ENCODE assay signal across 8 cellular contexts in the genomic region with DNA sequence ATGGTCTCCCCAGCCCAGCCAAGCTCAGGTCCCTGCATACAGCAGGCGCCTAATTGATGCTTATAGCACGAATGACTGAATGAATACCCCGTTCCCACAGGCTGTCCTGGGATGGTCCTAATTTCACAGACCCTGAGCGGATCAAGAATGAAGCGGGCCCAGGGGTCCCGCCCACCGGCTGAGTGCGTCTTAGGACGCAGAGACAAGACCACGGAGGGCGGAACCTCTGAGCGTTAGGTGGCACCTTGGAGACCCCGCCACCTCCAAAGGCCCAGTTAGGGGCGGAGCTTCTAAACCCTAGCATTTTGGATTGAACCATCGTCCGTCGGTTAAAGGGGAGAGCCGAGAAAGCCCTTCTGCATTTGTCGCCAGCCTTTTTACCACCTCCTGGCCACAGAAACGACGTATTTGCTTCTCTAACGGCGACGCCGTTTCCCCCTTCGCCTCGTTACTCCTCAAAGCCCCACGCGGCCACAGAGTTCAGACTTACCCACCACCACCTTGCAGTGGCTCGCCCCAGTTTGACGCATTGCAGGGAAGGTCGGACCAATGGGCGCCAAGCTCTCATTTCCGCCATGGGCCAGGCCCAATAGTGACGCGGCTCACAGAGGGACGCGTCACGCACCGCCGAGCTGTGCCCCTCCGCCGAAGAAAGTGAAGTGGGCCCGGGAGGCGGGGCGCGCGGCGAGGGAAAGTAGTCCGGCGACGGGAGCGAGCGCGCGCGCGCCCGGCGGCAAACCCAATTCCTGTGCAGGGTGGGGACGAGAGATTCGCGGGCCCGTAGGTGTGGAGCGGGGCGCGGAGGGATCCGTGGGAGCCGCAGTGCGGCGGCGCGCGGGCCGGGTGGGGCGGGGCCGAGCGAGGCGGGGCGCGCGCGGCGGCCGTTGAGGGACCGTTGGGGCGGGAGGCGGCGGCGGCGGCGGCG. TPM values are rescaled to one million over a fixed set of nuclear protein-coding genes. Genes with fewer than 3 reads are reported as not detected.
A peak's percentile ranks its signal among the peaks of the same experiment; 100 is the strongest.
DNase-seq lines count a peak whose midpoint lies in the region; ATAC-seq lines count a peak whose summit lies in the region.

No MANE protein-coding gene starts in this region.

- H3K27me3 Mint-ChIP-seq in activated CD4-positive, alpha-beta T cell treated with anti-CD3 and anti-CD28 coated beads, Interleukin-2, amount 10 ng/mL, durations not matched to agents 7 days and 5 days: peaks cover 5% of the 10 kb centered on the region
- H3K27me3 Mint-ChIP-seq in dendritic cell treated with granulocyte-macrophage colony-stimulating factor and Interleukin-4, amounts not matched to agents 40 ng/mL and 50 ng/mL, for 4 days: peaks cover 7% of the 10 kb centered on the region

- no peaks in the 10 kb centered on the region for H3K27me3 ChIP-seq in BLaER1

- POLR2A ChIA-PET in activated CD4-positive, alpha-beta T cell treated with anti-CD3 and anti-CD28 coated beads, Interleukin-2, amount 10 ng/mL, durations not matched to agents 7 days and 5 days (lab: Charles Lee): interaction anchor here (0.6 to 4.0 kb wide), 4 partner anchors 11 to 78 kb away, joined by 3 to 26 read pairs (median 4); no protein-coding TSS in a partner anchor

- intact Hi-C loops in dendritic cell treated with granulocyte-macrophage colony-stimulating factor and Interleukin-4, amounts not matched to agents 40 ng/mL and 50 ng/mL, for 4 days (cut with micrococcal nuclease): no loop called here

- CTCF ChIA-PET in activated CD4-positive, alpha-beta T cell treated with anti-CD3 and anti-CD28 coated beads, Interleukin-2, amount 10 ng/mL, durations not matched to agents 7 days and 5 days (lab: Charles Lee): interaction anchor here (0.7 to 5.3 kb wide), 10 partner anchors 10 to 518 kb away, joined by 3 to 30 read pairs (median 4); partner anchors contain the start of genes DACT3 and PPP5C

- H3K9me3 ChIP-seq in BLaER1: peaks cover 26% of the 10 kb centered on the region

- peak overlapping the region; percentile 100 for H3K27ac ChIP-seq in BLaER1

- H3K4me3 ChIP-seq in BLaER1: peak overlapping the region; percentile 98

- peak overlapping the region; percentile 100 for H3K27ac Mint-ChIP-seq in activated CD4-positive, alpha-beta T cell treated with anti-CD3 and anti-CD28 coated beads, Interleukin-2, amount 10 ng/mL, durations not matched to agents 7 days and 5 days
- peak overlapping the region; percentile 100 for H3K27ac Mint-ChIP-seq in dendritic cell treated with granulocyte-macrophage colony-stimulating factor and Interleukin-4, amounts not matched to agents 40 ng/mL and 50 ng/mL, for 4 days

- H3K4me3 Mint-ChIP-seq in activated CD4-positive, alpha-beta T cell treated with anti-CD3 and anti-CD28 coated beads, Interleukin-2, amount 10 ng/mL, durations not matched to agents 7 days and 5 days: peak overlapping the region; percentile 95
- H3K4me3 Mint-ChIP-seq in dendritic cell treated with granulocyte-macrophage colony-stimulating factor and Interleukin-4, amounts not matched to agents 40 ng/mL and 50 ng/mL, for 4 days: peak overlapping the region; percentile 98

- H3K4me1 ChIP-seq in BLaER1: peaks cover 33% of the 10 kb centered on the region

- H3K4me1 Mint-ChIP-seq in activated CD4-positive, alpha-beta T cell treated with anti-CD3 and anti-CD28 coated beads, Interleukin-2, amount 10 ng/mL, durations not matched to agents 7 days and 5 days: peaks cover 28% of the 10 kb centered on the region
- H3K4me1 Mint-ChIP-seq in dendritic cell treated with granulocyte-macrophage colony-stimulating factor and Interleukin-4, amounts not matched to agents 40 ng/mL and 50 ng/mL, for 4 days (ENCODE audit: low read depth): peaks cover 47% of the 10 kb centered on the region

- ATAC-seq in HG03457 (IDR thresholded peaks at IDR 0.05; ENCODE audit: unreplicated experiment): peak; percentile 56
- peak; percentile 79 for ATAC-seq in left lobe of liver

- H3K9ac ChIP-seq in BLaER1: peak overlapping the region; percentile 100

- H4K20me1 ChIP-seq in BLaER1: peaks cover 38% of the 10 kb centered on the region

- H3K36me3 ChIP-seq in BLaER1: peaks cover 9% of the 10 kb centered on the region

- peak overlapping the region; percentile 61 for H3K4me2 ChIP-seq in BLaER1

- peaks cover 10% of the 10 kb centered on the region for H3K9me3 Mint-ChIP-seq in activated CD4-positive, alpha-beta T cell treated with anti-CD3 and anti-CD28 coated beads, Interleukin-2, amount 10 ng/mL, durations not matched to agents 7 days and 5 days
- peaks cover 15% of the 10 kb centered on the region for H3K9me3 Mint-ChIP-seq in dendritic cell treated with granulocyte-macrophage colony-stimulating factor and Interleukin-4, amounts not matched to agents 40 ng/mL and 50 ng/mL, for 4 days

- DNase-seq in GM19240 (ENCODE audit: insufficient read length, low spot score) (peak; percentile 88), NCI-H524 (lab: John Stamatoyannopoulos, UW) (peak; percentile 89 to 92), left lobe of liver (ENCODE audit: low spot score) (peak; percentile 98)
- DNase-seq in activated CD4-positive, alpha-beta T cell treated with anti-CD3 and anti-CD28 coated beads, Interleukin-2, amount 10 ng/mL, durations not matched to agents 7 days and 5 days: peak; percentile 97
- peak; percentile 98 for DNase-seq in stimulated activated CD4-positive, alpha-beta T cell treated with anti-CD3 and anti-CD28 coated beads, Interleukin-2, amount 100 ng/mL, for 24 hours

- H3K36me3 Mint-ChIP-seq in activated CD4-positive, alpha-beta T cell treated with anti-CD3 and anti-CD28 coated beads, Interleukin-2, amount 10 ng/mL, durations not matched to agents 7 days and 5 days (ENCODE audit: low read depth): peaks cover 32% of the 10 kb centered on the region
- peaks cover 52% of the 10 kb centered on the region for H3K36me3 Mint-ChIP-seq in dendritic cell treated with granulocyte-macrophage colony-stimulating factor and Interleukin-4, amounts not matched to agents 40 ng/mL and 50 ng/mL, for 4 days (ENCODE audit: low read depth)

RNA-seq across cellular contexts. Expression of gene CALM3, which starts 0.5 kb away (rescaled TPM):
- 100 to 1,000 TPM; 700 to 784 TPM for total RNA-seq in activated CD4-positive, alpha-beta T cell treated with anti-CD3 and anti-CD28 coated beads, Interleukin-2, amount 10 ng/mL, durations not matched to agents 7 days and 5 days
- total RNA-seq in left lobe of liver: 89.6 TPM

RNA-seq across cellular contexts. Expression of gene PTGIR, which starts 24.2 kb away (rescaled TPM):
- 10 to 100 TPM; 14.0 to 14.7 TPM for total RNA-seq in activated CD4-positive, alpha-beta T cell treated with anti-CD3 and anti-CD28 coated beads, Interleukin-2, amount 10 ng/mL, durations not matched to agents 7 days and 5 days
- 3.0 TPM for total RNA-seq in left lobe of liver

RNA-seq across cellular contexts. Expression of gene GNG8, which starts 35.3 kb away (rescaled TPM):
- total RNA-seq in activated CD4-positive, alpha-beta T cell treated with anti-CD3 and anti-CD28 coated beads, Interleukin-2, amount 10 ng/mL, durations not matched to agents 7 days and 5 days: not detected
- not detected for total RNA-seq in left lobe of liver

Comparison
In these comparisons a context has a peak if more than half of its experiments do, and no peak if none do; other contexts are left out.
1. Peak in every context shown above with its lines: DNase-seq, ATAC-seq, H3K4me3 ChIP-seq and H3K27ac ChIP-seq.